ENCODE assay signal across 16 cellular contexts in the genomic region with DNA sequence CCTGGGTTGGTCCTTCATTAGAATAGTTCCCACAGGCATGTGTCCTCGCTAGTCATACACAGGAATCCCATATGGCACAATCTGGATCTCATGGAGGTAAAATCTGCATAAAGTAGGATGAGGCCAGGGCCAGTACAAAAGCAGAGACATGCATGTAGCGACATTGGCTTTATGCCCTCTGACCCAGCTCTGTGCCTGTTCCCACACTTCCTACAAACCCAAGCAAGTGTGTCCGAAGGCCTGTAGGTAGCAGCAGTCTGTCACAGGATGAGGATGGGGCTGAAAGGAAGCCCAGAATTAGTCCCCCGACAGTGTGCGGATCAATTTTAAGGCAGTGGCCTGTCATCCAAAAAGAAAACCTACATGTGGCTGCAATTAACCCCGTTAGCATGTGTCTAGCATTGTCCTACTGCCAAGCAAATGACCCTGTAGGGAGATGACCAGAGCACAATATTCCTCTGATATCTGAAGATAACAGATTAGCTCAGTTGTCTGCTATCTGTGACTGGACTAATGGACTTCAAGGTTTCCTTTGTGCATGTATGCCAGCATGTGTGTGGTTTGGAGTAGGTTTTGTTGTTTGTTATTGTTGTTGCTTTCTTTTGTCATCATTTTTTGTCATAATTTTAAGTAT.
A peak's percentile ranks its signal among the peaks of the same experiment; 100 is the strongest.
DNase-seq lines count a peak whose midpoint lies in the region; ATAC-seq, FAIRE-seq and TF ChIP-seq lines count a peak whose summit lies in the region.
"Had no signal": no experiment of that assay in that cellular context is flagged by ENCODE, and none has a peak within 500 bp of the region (broad histone marks: within the 10 kb centered on the region; RNA-seq: fewer than 3 reads in every experiment).

No MANE protein-coding gene starts in this region.

- no peaks in the 10 kb centered on the region for H3K9me3 ChIP-seq in osteoblast (ENCODE audit: low read depth, low read length)
- H3K9me3 ChIP-seq: Peyer's patch had no signal

- CTCF ChIA-PET in activated CD8-positive, alpha-beta T cell treated with anti-CD3 and anti-CD28 coated beads for 36 hours (lab: Charles Lee): no interaction called here

- H3K27ac ChIP-seq in GM23338 (ENCODE audit: low read depth): no peak overlapping the region
- H3K27ac ChIP-seq in osteoblast (ENCODE audit: low read depth, low read length): no peak overlapping the region
- H3K27ac ChIP-seq: Peyer's patch had no signal

- no peaks in the 10 kb centered on the region for H3K79me2 ChIP-seq in GM23338 (replicated peaks; ENCODE audit: insufficient read depth)
- no peaks in the 10 kb centered on the region for H3K79me2 ChIP-seq in osteoblast (ENCODE audit: insufficient read depth, low read length)

- H3K27me3 Mint-ChIP-seq in GM23338 (ENCODE audit: insufficient read depth, low read depth, poor library complexity): no peaks in the 10 kb centered on the region
- H3K27me3 Mint-ChIP-seq in activated CD8-positive, alpha-beta T cell treated with anti-CD3 and anti-CD28 coated beads for 36 hours: peaks cover 7% of the 10 kb centered on the region

- peaks cover 24% of the 10 kb centered on the region for H3K4me1 Mint-ChIP-seq in GM23338
- no peaks in the 10 kb centered on the region for H3K4me1 Mint-ChIP-seq in activated CD8-positive, alpha-beta T cell treated with anti-CD3 and anti-CD28 coated beads for 36 hours (ENCODE audit: low read depth)
- H3K4me1 Mint-ChIP-seq: B cell had no signal

- H3K4me3 ChIP-seq in GM23338 (no peak overlapping the region), osteoblast (ENCODE audit: insufficient read depth, low read length) (no peak overlapping the region)
- H3K4me3 ChIP-seq: Peyer's patch had no signal

- intact Hi-C loops in activated CD8-positive, alpha-beta T cell treated with anti-CD3 and anti-CD28 coated beads for 36 hours (cut with micrococcal nuclease): no loop called here

- H2AFZ ChIP-seq in GM23338: no peak overlapping the region
- no peak overlapping the region for H2AFZ ChIP-seq in osteoblast (ENCODE audit: low read length)

- H3K4me1 ChIP-seq in GM23338 (ENCODE audit: insufficient read depth) (peaks cover 24% of the 10 kb centered on the region), osteoblast (ENCODE audit: insufficient read depth, low read length) (no peaks in the 10 kb centered on the region)
- H3K4me1 ChIP-seq: Peyer's patch had no signal

- H3K27me3 ChIP-seq in GM23338 (ENCODE audit: insufficient read depth) (no peaks in the 10 kb centered on the region), osteoblast (ENCODE audit: insufficient read depth, low read length) (no peaks in the 10 kb centered on the region)
- H3K27me3 ChIP-seq: Peyer's patch had no signal

- no peaks in the 10 kb centered on the region for H3K36me3 Mint-ChIP-seq in GM23338 (ENCODE audit: low read depth)
- H3K36me3 Mint-ChIP-seq in activated CD8-positive, alpha-beta T cell treated with anti-CD3 and anti-CD28 coated beads for 36 hours (ENCODE audit: low read depth): no peaks in the 10 kb centered on the region

- no peaks in the 10 kb centered on the region; the same call in 2 of the 3 replicates for H3K9me3 Mint-ChIP-seq in GM23338
- H3K9me3 Mint-ChIP-seq in activated CD8-positive, alpha-beta T cell treated with anti-CD3 and anti-CD28 coated beads for 36 hours: no peaks in the 10 kb centered on the region
- H3K9me3 Mint-ChIP-seq: CD4-positive, alpha-beta T cell had no signal

- no peak for TF ChIP-seq POLR2A in GM12891 (IDR thresholded peaks at IDR 0.05; ENCODE audit: low read depth, low read length)

- H3F3A ChIP-seq in GM23338 (replicated peaks; ENCODE audit: low read depth): no peaks in the 10 kb centered on the region

- POLR2A ChIA-PET in activated CD8-positive, alpha-beta T cell treated with anti-CD3 and anti-CD28 coated beads for 36 hours (lab: Charles Lee): no interaction called here

- DNase-seq in GM23338 (ENCODE audit: low spot score) (peak; percentile 46), globus pallidus (ENCODE audit: low spot score) (peak; percentile 26), osteoblast (ENCODE audit: insufficient read length, low spot score, missing footprints) (peak; percentile 56), GM12891 (ENCODE audit: insufficient read length, low spot score) (no peak)
- no peak for DNase-seq in activated CD8-positive, alpha-beta T cell treated with anti-CD3 and anti-CD28 coated beads for 36 hours
- DNase-seq: ACHN; CD4-positive, alpha-beta T cell; Kasumi-1; NCI-H187 treated with DMSO at 0.1 percent for 48 hours; NCI-H446 treated with DMSO at 0.1 percent for 48 hours; Peyer's patch; SHP77 had no signal

- TF ChIP-seq CTCF in GM23338 (conservative IDR thresholded peaks at IDR 0.05; ENCODE audit: low read depth in 2 of 2): peak; percentile 21 to 47; a peak in 3 of 4 replicates
- TF ChIP-seq CTCF in osteoblast (IDR thresholded peaks at IDR 0.05; ENCODE audit: extremely low read depth, low read depth, low read length): no peak
- no peak for TF ChIP-seq CTCF in activated CD8-positive, alpha-beta T cell treated with anti-CD3 and anti-CD28 coated beads for 36 hours (IDR thresholded peaks at IDR 0.05)

- ATAC-seq in GM23338 (peak; percentile 81), SK-N-SH treated with all-trans-retinoic acid at 6 μM for 48 hours (peak; percentile 54), HG03045 (IDR thresholded peaks at IDR 0.05; ENCODE audit: unreplicated experiment) (no peak)
- no peak for ATAC-seq in activated CD8-positive, alpha-beta T cell treated with anti-CD3 and anti-CD28 coated beads for 36 hours

- H4K20me1 ChIP-seq in GM23338 (replicated peaks; ENCODE audit: insufficient read depth) (no peaks in the 10 kb centered on the region), osteoblast (ENCODE audit: insufficient read depth, low read length) (no peaks in the 10 kb centered on the region)

- no peaks in the 10 kb centered on the region for H3K36me3 ChIP-seq in GM23338 (ENCODE audit: insufficient read depth)
- no peaks in the 10 kb centered on the region for H3K36me3 ChIP-seq in osteoblast (ENCODE audit: insufficient read depth, low read length)
- H3K36me3 ChIP-seq: Peyer's patch had no signal

- no peak for FAIRE-seq in GM12891 (lab: Jason Lieb, UNC)
- FAIRE-seq: GM18507 had no signal

- H3K9me2 ChIP-seq in GM23338 (ENCODE audit: insufficient read depth): no peaks in the 10 kb centered on the region

- H3K27ac Mint-ChIP-seq in GM23338: no peak overlapping the region
- no peak overlapping the region for H3K27ac Mint-ChIP-seq in activated CD8-positive, alpha-beta T cell treated with anti-CD3 and anti-CD28 coated beads for 36 hours
- H3K27ac Mint-ChIP-seq: B cell; CD4-positive, alpha-beta T cell had no signal

- H3K4me2 ChIP-seq in GM23338 (no peak overlapping the region), osteoblast (ENCODE audit: insufficient read depth, low read length) (no peak overlapping the region)

- no peak overlapping the region for H3K4me3 Mint-ChIP-seq in GM23338
- no peak overlapping the region for H3K4me3 Mint-ChIP-seq in activated CD8-positive, alpha-beta T cell treated with anti-CD3 and anti-CD28 coated beads for 36 hours
- H3K4me3 Mint-ChIP-seq: B cell; CD4-positive, alpha-beta T cell had no signal

TF ChIP-seq in GM23338, 12 proteins besides CTCF, POLR2A, EP300 and RAD21 (continues in another document):
- TF ChIP-seq, protein P1, sequence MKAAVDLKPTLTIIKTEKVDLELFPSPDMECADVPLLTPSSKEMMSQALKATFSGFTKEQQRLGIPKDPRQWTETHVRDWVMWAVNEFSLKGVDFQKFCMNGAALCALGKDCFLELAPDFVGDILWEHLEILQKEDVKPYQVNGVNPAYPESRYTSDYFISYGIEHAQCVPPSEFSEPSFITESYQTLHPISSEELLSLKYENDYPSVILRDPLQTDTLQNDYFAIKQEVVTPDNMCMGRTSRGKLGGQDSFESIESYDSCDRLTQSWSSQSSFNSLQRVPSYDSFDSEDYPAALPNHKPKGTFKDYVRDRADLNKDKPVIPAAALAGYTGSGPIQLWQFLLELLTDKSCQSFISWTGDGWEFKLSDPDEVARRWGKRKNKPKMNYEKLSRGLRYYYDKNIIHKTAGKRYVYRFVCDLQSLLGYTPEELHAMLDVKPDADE (IDR thresholded peaks at IDR 0.05): no peak
- TF ChIP-seq ZNF331 (CRISPR knock-in tag; IDR thresholded peaks at IDR 0.05; ENCODE audit: low read depth) (no peak), STAT1 (IDR thresholded peaks at IDR 0.05; ENCODE audit: unreplicated experiment) (no peak)

TF ChIP-seq in SK-N-SH treated with all-trans-retinoic acid at 6 μM for 48 hours, 23 proteins besides CTCF, POLR2A, EP300 and RAD21 (continues in another document):
- TF ChIP-seq TCF4 (CRISPR knock-in tag; IDR thresholded peaks at IDR 0.05; ENCODE audit: borderline replicate concordance) (peak; percentile 74; the same call in 1 of the 2 replicates), PPARA (CRISPR knock-in tag; IDR thresholded peaks at IDR 0.05; ENCODE audit: borderline replicate concordance) (no peak)
- TF ChIP-seq, protein P2, sequence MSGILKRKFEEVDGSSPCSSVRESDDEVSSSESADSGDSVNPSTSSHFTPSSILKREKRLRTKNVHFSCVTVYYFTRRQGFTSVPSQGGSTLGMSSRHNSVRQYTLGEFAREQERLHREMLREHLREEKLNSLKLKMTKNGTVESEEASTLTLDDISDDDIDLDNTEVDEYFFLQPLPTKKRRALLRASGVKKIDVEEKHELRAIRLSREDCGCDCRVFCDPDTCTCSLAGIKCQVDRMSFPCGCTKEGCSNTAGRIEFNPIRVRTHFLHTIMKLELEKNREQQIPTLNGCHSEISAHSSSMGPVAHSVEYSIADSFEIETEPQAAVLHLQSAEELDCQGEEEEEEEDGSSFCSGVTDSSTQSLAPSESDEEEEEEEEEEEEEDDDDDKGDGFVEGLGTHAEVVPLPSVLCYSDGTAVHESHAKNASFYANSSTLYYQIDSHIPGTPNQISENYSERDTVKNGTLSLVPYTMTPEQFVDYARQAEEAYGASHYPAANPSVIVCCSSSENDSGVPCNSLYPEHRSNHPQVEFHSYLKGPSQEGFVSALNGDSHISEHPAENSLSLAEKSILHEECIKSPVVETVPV (CRISPR knock-in tag; IDR thresholded peaks at IDR 0.05): 0 out of 2 replicates have a peak, but pooled peaks have one; percentile 25

TF ChIP-seq in GM12891, 5 proteins besides CTCF, POLR2A, EP300 and RAD21:
- TF ChIP-seq TAF1 (IDR thresholded peaks at IDR 0.05; ENCODE audit: low read depth, low read length): no peak
- TF ChIP-seq POLR2AphosphoS5 (IDR thresholded peaks at IDR 0.05; ENCODE audit: low read depth, low read length): no peak
- no peak for TF ChIP-seq SPI1 (IDR thresholded peaks at IDR 0.05; ENCODE audit: low read depth, low read length)
- TF ChIP-seq POU2F2 (IDR thresholded peaks at IDR 0.05; ENCODE audit: low read depth, low read length): no peak
- TF ChIP-seq PAX5 (IDR thresholded peaks at IDR 0.05; ENCODE audit: insufficient read depth, low read length, severe bottlenecking): no peak
TF ChIP-seq in GM12891: peak in this region for 0.

Comparison
In these comparisons a context has a peak if more than half of its experiments do, and no peak if none do; other contexts are left out.
1. ATAC-seq: peak in GM23338 (single experiment) and SK-N-SH treated with all-trans-retinoic acid at 6 μM for 48 hours (single experiment); none in HG03045 (single experiment) and activated CD8-positive, alpha-beta T cell treated with anti-CD3 and anti-CD28 coated beads for 36 hours (single experiment).
2. DNase-seq: peak in GM23338 (single experiment), globus pallidus (single experiment) and osteoblast (single experiment); none in GM12891 (single experiment) and activated CD8-positive, alpha-beta T cell treated with anti-CD3 and anti-CD28 coated beads for 36 hours (single experiment).
3. CTCF ChIP-seq: peak in GM23338 (2 of 2); none in osteoblast (single experiment) and activated CD8-positive, alpha-beta T cell treated with anti-CD3 and anti-CD28 coated beads for 36 hours (single experiment).